Comparison of ENCODE assay signal across 26 cellular contexts in the genomic region with DNA sequence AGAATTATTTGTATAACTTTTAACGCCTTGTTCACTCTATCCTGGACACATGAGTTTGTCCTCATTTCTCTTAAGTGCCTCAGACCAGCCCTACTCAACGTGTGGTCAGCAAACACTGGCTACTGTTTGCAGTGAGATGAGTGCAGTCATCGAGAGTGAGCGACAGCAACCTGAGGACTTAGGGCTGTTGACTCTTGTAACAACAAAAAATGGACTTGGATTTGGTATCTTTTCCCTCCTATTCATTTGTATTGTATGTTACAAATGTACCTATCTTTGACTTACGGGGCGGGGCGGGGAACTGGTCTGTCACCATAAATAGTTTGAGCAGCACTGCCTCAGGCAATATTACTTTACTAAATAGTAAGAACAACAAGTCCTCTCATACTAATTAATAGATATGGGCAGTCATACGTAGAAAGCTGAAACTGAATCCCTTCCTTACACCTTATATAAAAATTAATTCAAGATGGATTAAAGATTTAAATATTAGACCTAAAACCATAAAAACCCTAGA.
A peak's percentile ranks its signal among the peaks of the same experiment; 100 is the strongest.
DNase-seq lines count a peak whose midpoint lies in the region; ATAC-seq and TF ChIP-seq lines count a peak whose summit lies in the region.
"Had no signal": no experiment of that assay in that cellular context is flagged by ENCODE, and none has a peak within 500 bp of the region (broad histone marks: within the 10 kb centered on the region; RNA-seq: fewer than 3 reads in every experiment).

No MANE protein-coding gene starts in this region.

- no peak overlapping the region for H2BK20ac ChIP-seq in IMR-90 (ENCODE audit: low read depth, low read length)

- no peaks in the 10 kb centered on the region for H3K9me3 ChIP-seq in IMR-90 (ENCODE audit: control insufficient read depth, insufficient read depth, low read length)
- no peaks in the 10 kb centered on the region for H3K9me3 ChIP-seq in PC-3 (ENCODE audit: low read length)
- no peaks in the 10 kb centered on the region for H3K9me3 ChIP-seq in lower lobe of right lung
- H3K9me3 ChIP-seq in neural progenitor cell (ENCODE audit: low read depth): no peaks in the 10 kb centered on the region
- H3K9me3 ChIP-seq: heart left ventricle, MG63, testis had no signal

- H3K79me2 ChIP-seq in PC-3 (ENCODE audit: low read length) (peaks cover 5% of the 10 kb centered on the region; the same call in 1 of the 2 replicates), neural progenitor cell (ENCODE audit: low read depth) (peaks cover 6% of the 10 kb centered on the region)

- H3K36me3 ChIP-seq in IMR-90 (ENCODE audit: control insufficient read depth, insufficient read depth, low read length): peaks cover 37% of the 10 kb centered on the region
- H3K36me3 ChIP-seq in PC-3 (ENCODE audit: low read depth, low read length): peaks cover 18% of the 10 kb centered on the region
- H3K36me3 ChIP-seq in lower lobe of right lung: peaks cover 22% of the 10 kb centered on the region
- peaks cover 7% of the 10 kb centered on the region for H3K36me3 ChIP-seq in neural progenitor cell
- H3K36me3 ChIP-seq: MG63 had no signal

- H2AFZ ChIP-seq in IMR-90 (replicated peaks; ENCODE audit: low read length, poor library complexity): no peak overlapping the region
- no peak overlapping the region for H2AFZ ChIP-seq in PC-3 (ENCODE audit: low read length)
- H2AFZ ChIP-seq in neural progenitor cell (replicated peaks): no peak overlapping the region

- H3K9me3 Mint-ChIP-seq in neural progenitor cell: no peaks in the 10 kb centered on the region
- H3K9me3 Mint-ChIP-seq: CD4-positive, alpha-beta T cell; H9 had no signal

- peaks cover 12% of the 10 kb centered on the region for H3K4me1 Mint-ChIP-seq in neural progenitor cell

- no peak overlapping the region for H2BK5ac ChIP-seq in IMR-90 (ENCODE audit: low read depth, low read length, poor library complexity, severe bottlenecking)

- no peak overlapping the region; the same call in 1 of the 2 replicates for H2AK5ac ChIP-seq in IMR-90 (ENCODE audit: low read depth, low read length)

- no peak overlapping the region for H3K14ac ChIP-seq in IMR-90 (replicated peaks; ENCODE audit: low read depth, low read length)

- H3K27me3 ChIP-seq in IMR-90 (ENCODE audit: control insufficient read depth, insufficient read depth, low read length): no peaks in the 10 kb centered on the region
- no peaks in the 10 kb centered on the region for H3K27me3 ChIP-seq in PC-3 (ENCODE audit: low read length)
- H3K27me3 ChIP-seq in lower lobe of right lung (ENCODE audit: low read depth): no peaks in the 10 kb centered on the region
- no peaks in the 10 kb centered on the region for H3K27me3 ChIP-seq in neural progenitor cell
- H3K27me3 ChIP-seq: heart left ventricle, MG63, testis had no signal

- no peak for TF ChIP-seq RAD21 in IMR-90 (IDR thresholded peaks at IDR 0.05; ENCODE audit: low read length)

- peaks cover 3 to 22% of the 10 kb centered on the region in 2 experiments; a peak in 2 of 4 replicates for H3K79me1 ChIP-seq in IMR-90 (ENCODE audit: low read depth in 1 of 2, low read length in 2 of 2)

- H3F3A ChIP-seq in PC-3 (ENCODE audit: low read length, unreplicated experiment) (no peaks in the 10 kb centered on the region), neural progenitor cell (ENCODE audit: low read depth) (no peaks in the 10 kb centered on the region)

- CTCF ChIA-PET in IMR-90 (lab: Yijun Ruan, JAX): no interaction called here
- CTCF ChIA-PET in PC-3 (lab: Charles Lee): no interaction called here

- H3K4me3 Mint-ChIP-seq in neural progenitor cell: no peak overlapping the region
- H3K4me3 Mint-ChIP-seq: CD4-positive, alpha-beta T cell; H9 had no signal

- H3K4me3 ChIP-seq in IMR-90 (ENCODE audit: insufficient read depth, low read depth, low read length): no peak overlapping the region
- H3K4me3 ChIP-seq in PC-3 (ENCODE audit: low read length): no peak overlapping the region
- H3K4me3 ChIP-seq in lower lobe of right lung: no peak overlapping the region
- H3K4me3 ChIP-seq in neural progenitor cell: no peak overlapping the region
- H3K4me3 ChIP-seq: heart left ventricle, K562, MG63, testis had no signal

- H4K20me1 ChIP-seq in IMR-90 (ENCODE audit: insufficient read depth, low read length) (0 out of 2 replicates have a peak, but pooled peaks cover 3% of the 10 kb centered on the region), PC-3 (ENCODE audit: low read length) (no peaks in the 10 kb centered on the region), neural progenitor cell (ENCODE audit: low read depth) (no peaks in the 10 kb centered on the region)

- DNase-seq in IMR-90 (no peak), PC-3 (peak; percentile 25), lower lobe of right lung (peak; percentile 57), neural progenitor cell (ENCODE audit: low spot score) (no peak), GM13976 (ENCODE audit: low spot score) (no peak), GM20000 (ENCODE audit: low spot score) (no peak)
- DNase-seq: activated CD4-positive, alpha-beta T cell treated with anti-CD3 and anti-CD28 coated beads, Interleukin-2, amount 50 U/mL, for 48 hours; activated naive CD4-positive, alpha-beta T cell treated with anti-CD3 and anti-CD28 coated beads, Interleukin-2, amount 50 U/mL, for 16 hours; AML-193; amniotic stem cell; CD4-positive, alpha-beta T cell; effector CD4-positive, alpha-beta T cell; erythroblast; H9; heart left ventricle; mammary epithelial cell; MG63; NCI-H2081 treated with DMSO at 0.1 percent for 48 hours; NCI-H524; stimulated activated naive CD4-positive, alpha-beta T cell treated with Interleukin-2 at 50 U/mL for 16 hours; T-helper 1 cell; testis had no signal

- no peak for ATAC-seq in IMR-90 (ENCODE audit: low read depth)
- ATAC-seq in PC-3: peak; percentile 42
- ATAC-seq in lower lobe of right lung: peak; percentile 96 to 97
- no peak for ATAC-seq in HG02981 (IDR thresholded peaks at IDR 0.05; ENCODE audit: unreplicated experiment)
- ATAC-seq: heart left ventricle, K562, sciatic nerve had no signal

- H3K56ac ChIP-seq in IMR-90 (ENCODE audit: extremely low read depth, insufficient read depth, low read length): no peak overlapping the region

- 86% methylated on average over 3 of the region's 8 CpGs; no CpG with 5 or more reads in 1 of the 2 experiments for WGBS in IMR-90 (ENCODE audit: extremely low coverage in 2 of 2, insufficient read length in 1 of 2), 2 experiments

- no peak for TF ChIP-seq POLR2A in IMR-90 (IDR thresholded peaks at IDR 0.05; ENCODE audit: low read depth, low read length)

- BruUV-seq in IMR-90 (replicated peaks; lab: Mats Ljungman, UMichigan) (no TSS peak), PC-3 (replicated peaks; lab: Mats Ljungman, UMichigan) (no TSS peak)

- H3K23ac ChIP-seq in IMR-90 (ENCODE audit: low read depth, low read length): no peak overlapping the region

- POLR2A ChIA-PET in IMR-90 (lab: Charles Lee; ENCODE audit: unreplicated experiment): no interaction called here
- POLR2A ChIA-PET in PC-3 (lab: Charles Lee; ENCODE audit: unreplicated experiment): no interaction called here

- peaks cover 16% of the 10 kb centered on the region for H3K4me1 ChIP-seq in IMR-90 (ENCODE audit: control insufficient read depth, insufficient read depth, low read length)
- peaks cover 31% of the 10 kb centered on the region for H3K4me1 ChIP-seq in PC-3 (ENCODE audit: insufficient read depth, low read length)
- peaks cover 11% of the 10 kb centered on the region for H3K4me1 ChIP-seq in lower lobe of right lung
- H3K4me1 ChIP-seq in neural progenitor cell: peaks cover 10% of the 10 kb centered on the region

- H2AK9ac ChIP-seq in IMR-90 (replicated peaks; ENCODE audit: low read depth, low read length, poor library complexity): no peak overlapping the region

- no peak overlapping the region for H2BK120ac ChIP-seq in IMR-90 (ENCODE audit: low read depth, low read length)

- in situ Hi-C loops in IMR-90 (cut with MboI; ENCODE audit: low sequenced_read_pairs): no loop called here
- in situ Hi-C loops in GM13976 (cut with MboI; ENCODE audit: low sequenced_read_pairs, unreplicated experiment): no loop called here

- H3K9me2 ChIP-seq in PC-3 (replicated peaks; ENCODE audit: low read length): no peaks in the 10 kb centered on the region

- no peaks in the 10 kb centered on the region for H3K27me3 Mint-ChIP-seq in neural progenitor cell (ENCODE audit: insufficient read depth, low read depth)
- H3K27me3 Mint-ChIP-seq: CD4-positive, alpha-beta T cell had no signal

- H3K9ac ChIP-seq in IMR-90 (ENCODE audit: low read depth, low read length) (no peak overlapping the region), PC-3 (ENCODE audit: low read length) (no peak overlapping the region), neural progenitor cell (no peak overlapping the region)

- H3K27ac Mint-ChIP-seq in neural progenitor cell: no peak overlapping the region
- H3K27ac Mint-ChIP-seq: CD4-positive, alpha-beta T cell had no signal

- no peak overlapping the region for H4K91ac ChIP-seq in IMR-90 (ENCODE audit: insufficient read depth, low read depth, low read length)

- H3K4me2 ChIP-seq in IMR-90 (ENCODE audit: low read depth, low read length) (no peak overlapping the region), PC-3 (ENCODE audit: low read length) (no peak overlapping the region), neural progenitor cell (no peak overlapping the region)

- 0 out of 2 replicates have a peak overlapping the region, but pooled peaks have one; percentile 21 for H3K4ac ChIP-seq in IMR-90 (ENCODE audit: low read depth, low read length)

- H2BK15ac ChIP-seq in IMR-90 (ENCODE audit: low read depth, low read length): no peak overlapping the region

- intact Hi-C loops in IMR-90 (cut with micrococcal nuclease) (no loop called here), PC-3 (cut with micrococcal nuclease) (no loop called here), lower lobe of right lung (cut with DNase I) (no loop called here)

- H3K36me3 Mint-ChIP-seq in neural progenitor cell: peaks cover 62% of the 10 kb centered on the region

- TF ChIP-seq CTCF in 22Rv1 (IDR thresholded peaks at IDR 0.05) (no peak), IMR-90 (conservative IDR thresholded peaks at IDR 0.05; ENCODE audit: low read depth, low read length) (no peak), PC-3 (conservative IDR thresholded peaks at IDR 0.05; ENCODE audit: low read depth, low read length) (no peak), lower lobe of right lung (IDR thresholded peaks at IDR 0.05) (no peak), neural progenitor cell (IDR thresholded peaks at IDR 0.05) (no peak), GM13976 (IDR thresholded peaks at IDR 0.05; ENCODE audit: borderline replicate concordance, control extremely low read depth, extremely low read depth, insufficient read depth, missing control alignments) (no peak), GM20000 (IDR thresholded peaks at IDR 0.05; ENCODE audit: extremely low read depth, missing control alignments) (no peak)

- dilution Hi-C loops in IMR-90 (cut with HindIII; ENCODE audit: low sequenced_read_pairs, unreplicated experiment): no loop called here

- H3K9me1 ChIP-seq in IMR-90 (ENCODE audit: insufficient read depth, low read length): peaks cover 17% of the 10 kb centered on the region

- H3K27ac ChIP-seq in 22Rv1: peak overlapping the region; percentile 41
- H3K27ac ChIP-seq in IMR-90 (ENCODE audit: insufficient read depth, low read length): no peak overlapping the region
- H3K27ac ChIP-seq in PC-3 (ENCODE audit: low read length): no peak overlapping the region
- H3K27ac ChIP-seq in lower lobe of right lung: no peak overlapping the region
- no peak overlapping the region for H3K27ac ChIP-seq in neural progenitor cell
- H3K27ac ChIP-seq: heart left ventricle, testis had no signal

- no peak overlapping the region for H3K18ac ChIP-seq in IMR-90 (ENCODE audit: low read depth, low read length)

- no peak overlapping the region for H4K5ac ChIP-seq in IMR-90 (ENCODE audit: low read depth, low read length)

- H4K8ac ChIP-seq in IMR-90 (ENCODE audit: low read depth in 2 of 2, low read length in 2 of 2): no peak overlapping the region

Comparison
In these comparisons a context has a peak if more than half of its experiments do, and no peak if none do; other contexts are left out.
1. ATAC-seq: peak in PC-3 (single experiment) and lower lobe of right lung (2 of 2); none in IMR-90 (single experiment) and HG02981 (single experiment).
2. DNase-seq: peak in PC-3 (single experiment) and lower lobe of right lung (single experiment); none in IMR-90 (single experiment), neural progenitor cell (single experiment), GM13976 (single experiment) and GM20000 (single experiment).